In genomic region chr10:46552526-46553237, GRCh38 we compare ENCODE assay signal across 1 cellular context.
TF ChIP-seq lines count a peak whose summit lies in the region.

No MANE protein-coding gene starts in this region.

TF ChIP-seq in A549, 52 proteins besides CTCF, POLR2A, EP300 and RAD21 (continued from another document):
- TF ChIP-seq FOSL2 (IDR thresholded peaks at IDR 0.05) = no peak
- no peak for TF ChIP-seq FOSL2 (CRISPR knock-in tag; IDR thresholded peaks at IDR 0.05)
- TF ChIP-seq HEYL (CRISPR knock-in tag; IDR thresholded peaks at IDR 0.05) = no peak
- no peak for TF ChIP-seq CBX8 (IDR thresholded peaks at IDR 0.05)
